ENCODE assay signal across 8 cellular contexts in the genomic region with DNA sequence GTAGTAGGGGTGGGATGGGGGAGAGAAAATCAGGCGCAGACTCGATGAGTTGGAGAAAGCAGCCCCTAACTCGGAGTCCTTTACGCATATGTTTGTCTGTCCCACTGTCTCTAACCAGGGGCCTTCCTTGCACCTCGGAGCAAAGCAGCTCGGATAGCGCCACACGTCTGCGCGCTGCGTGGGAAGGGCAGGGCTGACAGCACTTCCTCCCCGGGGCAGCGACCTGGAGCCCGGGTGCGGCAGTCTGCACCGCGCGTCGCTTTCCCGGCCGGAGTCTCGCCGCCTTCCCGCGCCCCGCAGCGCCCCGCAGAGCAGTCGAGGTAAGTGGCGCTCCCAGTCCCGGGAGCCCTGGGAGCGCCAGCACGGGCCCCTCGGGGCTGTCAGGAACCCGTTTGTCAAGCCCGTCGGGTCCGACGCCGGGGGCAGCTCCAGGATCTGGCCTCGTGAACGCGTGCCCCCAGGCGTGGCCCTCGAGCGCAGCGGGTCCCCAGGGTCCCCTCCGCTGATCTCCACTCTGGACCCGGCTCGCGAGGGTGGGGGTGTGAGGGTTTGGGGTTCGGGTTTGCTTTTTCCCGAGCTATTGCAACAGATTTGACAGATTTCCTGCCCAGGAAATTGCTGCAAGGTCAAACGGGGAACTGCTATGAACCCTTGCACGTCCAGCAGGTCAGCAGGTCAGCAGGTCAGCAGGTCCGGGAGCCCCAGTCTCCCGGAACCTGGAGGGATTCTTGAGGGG. TPM values are rescaled to one million over a fixed set of nuclear protein-coding genes. Genes with fewer than 3 reads are reported as not detected.
A peak's percentile ranks its signal among the peaks of the same experiment; 100 is the strongest.
DNase-seq lines count a peak whose midpoint lies in the region; ATAC-seq, FAIRE-seq and TF ChIP-seq lines count a peak whose summit lies in the region.

No MANE protein-coding gene starts in this region.

- TF ChIP-seq CTCF in liver (IDR thresholded peaks at IDR 0.05; ENCODE audit: low read depth, low read length, missing input control) = no peak
- TF ChIP-seq CTCF in HepG2 (CRISPR knock-in tag; IDR thresholded peaks at IDR 0.05) = no peak
- TF ChIP-seq CTCF in HL-60 (IDR thresholded peaks at IDR 0.05; ENCODE audit: insufficient read depth, low read length) = no peak
- no peak for TF ChIP-seq CTCF in esophagus squamous epithelium (IDR thresholded peaks at IDR 0.05)
- no peak for TF ChIP-seq CTCF in parathyroid adenoma (IDR thresholded peaks at IDR 0.05)

- H3K36me3 ChIP-seq in liver (ENCODE audit: control insufficient read depth in 4 of 4, insufficient read depth in 3 of 4, low read depth in 1 of 4, low read length in 3 of 4) = no peaks in the 10 kb centered on the region
- no peaks in the 10 kb centered on the region for H3K36me3 ChIP-seq in HepG2 (replicated peaks in 1 of 2; ENCODE audit: control insufficient read depth in 1 of 2, insufficient read depth in 2 of 2, low read length in 2 of 2)
- no peaks in the 10 kb centered on the region for H3K36me3 ChIP-seq in esophagus squamous epithelium
- H3K36me3 ChIP-seq in parathyroid adenoma (ENCODE audit: control insufficient read depth, insufficient read depth, low read length) = no peaks in the 10 kb centered on the region
- no peaks in the 10 kb centered on the region for H3K36me3 ChIP-seq in aorta (ENCODE audit: control insufficient read depth in 1 of 2, insufficient read depth in 2 of 2, low read length in 1 of 2)

- TF ChIP-seq POLR2A in HepG2 (IDR thresholded peaks at IDR 0.05; ENCODE audit: insufficient read depth in 1 of 2, low read depth in 2 of 2, low read length in 2 of 2) (no peak), esophagus squamous epithelium (IDR thresholded peaks at IDR 0.05) (peak in 1 of 4 donors; percentile 5)

- no peaks in the 10 kb centered on the region for H4K20me1 ChIP-seq in HepG2 (ENCODE audit: insufficient read depth, low read length)

- no peak for FAIRE-seq in HepG2 (lab: Jason Lieb, UNC)

- H3K4me2 ChIP-seq in HepG2 (ENCODE audit: low read depth, low read length) = no peak overlapping the region
- H3K4me2 ChIP-seq in parathyroid adenoma (ENCODE audit: low read length) = peak overlapping the region; percentile 6

- H3K9ac ChIP-seq in liver (ENCODE audit: low read depth in 1 of 2, low read length in 2 of 2) (peak overlapping the region; percentile 75 to 82), HepG2 (ENCODE audit: insufficient read depth, low read depth, low read length) (no peak overlapping the region), parathyroid adenoma (no peak overlapping the region)

- H3K27ac ChIP-seq in liver (ENCODE audit: low read depth in 1 of 2, low read length in 2 of 2) = peak overlapping the region; percentile 95 to 99
- H3K27ac ChIP-seq in HepG2 (ENCODE audit: extremely low read length, insufficient read depth, low read length) = no peak overlapping the region
- peak overlapping the region; percentile 99 for H3K27ac ChIP-seq in HL-60 (replicated peaks)
- H3K27ac ChIP-seq in esophagus squamous epithelium = peak overlapping the region; percentile 70 to 87 (median 82)
- H3K27ac ChIP-seq in parathyroid adenoma = no peak overlapping the region
- H3K27ac ChIP-seq in aorta (ENCODE audit: low read depth in 1 of 2, low read length in 2 of 2) = no peak overlapping the region

- H2AFZ ChIP-seq in HepG2 (ENCODE audit: low read length) (no peak overlapping the region), parathyroid adenoma (no peak overlapping the region)

- H3K4me3 ChIP-seq in liver (ENCODE audit: low read depth in 1 of 3, low read length in 3 of 3) (peak overlapping the region; percentile 72 to 83 (median 80)), HepG2 (replicated peaks in 1 of 3; ENCODE audit: insufficient read depth in 1 of 3, low read depth in 2 of 3, low read length in 3 of 3) (no peak overlapping the region), HL-60 (replicated peaks; ENCODE audit: insufficient read depth, low read length) (peak overlapping the region; percentile 51), esophagus squamous epithelium (peak overlapping the region; percentile 30 to 65 (median 47)), parathyroid adenoma (ENCODE audit: low read depth, low read length) (no peak overlapping the region), aorta (ENCODE audit: low read length in 2 of 2) (no peak overlapping the region)

- H3K4me1 ChIP-seq in liver (ENCODE audit: control insufficient read depth in 4 of 4, insufficient read depth in 4 of 4, low read length in 3 of 4) (peaks cover 1 to 26% (median 15%) of the 10 kb centered on the region in 4 donors), HepG2 (ENCODE audit: insufficient read depth, low read length) (no peaks in the 10 kb centered on the region), esophagus squamous epithelium (peaks cover 0 to 14% (median 0%) of the 10 kb centered on the region in 3 donors), parathyroid adenoma (no peaks in the 10 kb centered on the region), aorta (ENCODE audit: control insufficient read depth in 1 of 2, insufficient read depth in 2 of 2, low read length in 2 of 2) (no peaks in the 10 kb centered on the region)

- H3K79me2 ChIP-seq in HepG2 (ENCODE audit: insufficient read depth, low read length) = no peaks in the 10 kb centered on the region
- H3K79me2 ChIP-seq in parathyroid adenoma = no peaks in the 10 kb centered on the region

- no TSS peak for BruUV-seq in HepG2 (replicated peaks; lab: Mats Ljungman, UMichigan)

- TF ChIP-seq EP300 in HepG2 (IDR thresholded peaks at IDR 0.05; ENCODE audit: low read depth in 2 of 2, low read length in 2 of 2) (no peak), HepG2 (CRISPR knock-in tag; IDR thresholded peaks at IDR 0.05; ENCODE audit: borderline replicate concordance) (no peak)

- DNase-seq in HepG2 (ENCODE audit: low spot score) (no peak), HL-60 (ENCODE audit: low read depth in 1 of 2, low spot score in 1 of 2) (peak in 1 of 2 experiments; percentile 66), esophagus squamous epithelium (lab: John Stamatoyannopoulos, UW) (no peak), aorta (peak; percentile 60 to 76), hepatic stellate cell (ENCODE audit: low spot score) (no peak)
- peak; percentile 34 to 53 for DNase-seq in activated CD8-positive, alpha-beta memory T cell treated with anti-CD3 and anti-CD28 coated beads for 1 hour (ENCODE audit: extremely low read depth in 1 of 2, low read depth in 1 of 2)

- ATAC-seq in HepG2 (no peak), aorta (ENCODE audit: low FRiP score) (peak; percentile 79)

- intact Hi-C loops in HepG2 (cut with micrococcal nuclease; ENCODE audit: unreplicated experiment) (no loop called here), esophagus squamous epithelium (cut with DNase I) (no loop called here), aorta (cut with DNase I) (no loop called here)

- CTCF ChIA-PET in HepG2 (lab: Yijun Ruan, JAX; ENCODE audit: low intra/inter-chr PET ratio, low total read pairs) = no interaction called here

- WGBS in liver = 3% methylated on average over 57 of the region's 57 CpGs
- WGBS in HepG2 (ENCODE audit: low lambda C conversion rate) = 38% methylated on average over 10 of the region's 57 CpGs
- WGBS in esophagus squamous epithelium, 2 donors = 3 to 10% methylated on average over 8 to 10 of the region's 57 CpGs
- WGBS in aorta, 2 donors = 2% methylated on average over 56 to 57 of the region's 57 CpGs

- H3K27me3 ChIP-seq in liver (ENCODE audit: control insufficient read depth in 4 of 4, insufficient read depth in 4 of 4, low read length in 3 of 4) (no peaks in the 10 kb centered on the region), HepG2 (ENCODE audit: control insufficient read depth in 1 of 2, insufficient read depth in 2 of 2, low read length in 2 of 2) (peaks cover 2 to 20% of the 10 kb centered on the region in 2 experiments; a peak in 4 of 5 replicates), HL-60 (ENCODE audit: insufficient read depth, poor library complexity, severe bottlenecking) (no peaks in the 10 kb centered on the region), esophagus squamous epithelium (peaks cover 0 to 27% (median 0%) of the 10 kb centered on the region in 4 donors), parathyroid adenoma (ENCODE audit: control insufficient read depth, insufficient read depth, low read length) (peaks cover 3% of the 10 kb centered on the region), aorta (ENCODE audit: control insufficient read depth in 1 of 2, insufficient read depth in 2 of 2, low read length in 1 of 2) (no peaks in the 10 kb centered on the region)

- in situ Hi-C loops in HepG2 (cut with HindIII; ENCODE audit: extremely low pct_ligation_motif_present, low pct_unique_long_range_greater_than_20kb) = no loop called here

- peak in 1 of 2 donors; percentile 34 for TF ChIP-seq RAD21 in liver (IDR thresholded peaks at IDR 0.05)
- no peak for TF ChIP-seq RAD21 in HepG2 (CRISPR knock-in tag; IDR thresholded peaks at IDR 0.05)

- H3K9me3 ChIP-seq in liver (ENCODE audit: control insufficient read depth in 4 of 4, low read length in 3 of 4) = no peaks in the 10 kb centered on the region
- no peaks in the 10 kb centered on the region for H3K9me3 ChIP-seq in HepG2 (ENCODE audit: low read length)
- H3K9me3 ChIP-seq in esophagus squamous epithelium = no peaks in the 10 kb centered on the region
- H3K9me3 ChIP-seq in parathyroid adenoma (ENCODE audit: control insufficient read depth, low read length) = no peaks in the 10 kb centered on the region
- peaks cover 3% of the 10 kb centered on the region for H3K9me3 ChIP-seq in aorta (ENCODE audit: control insufficient read depth, low read length)

- POLR2A ChIA-PET in HepG2 (lab: Yijun Ruan, JAX) = no interaction called here

RNA-seq across cellular contexts. Expression of a gene that starts 0.6 kb away (rescaled TPM):
- total RNA-seq in liver = 10 to 100 TPM in 1 of 2 donors, 1 to 10 TPM in 1; 9.3 to 28.4 TPM
- polyA plus RNA-seq in liver = 10 to 100 TPM; 11.2 to 14.3 TPM
- not detected in 2 replicates for total RNA-seq in HepG2 (2016; rRNA removed; fragmentation: Illumina TruSeq; extraction: Trizol)
- total RNA-seq in HepG2 (2016; cell fraction: cytosol; rRNA removed; fragmentation: Illumina TruSeq; extraction: Trizol; ENCODE audit: low read depth) = not detected in 2 replicates
- not detected in 2 replicates for total RNA-seq in HepG2 (2016; cell fraction: insoluble cytoplasmic fraction; rRNA removed; fragmentation: Illumina TruSeq; extraction: Trizol)
- not detected in 2 replicates for total RNA-seq in HepG2 (2016; cell fraction: membrane; rRNA removed; fragmentation: Illumina TruSeq; extraction: Trizol)
- total RNA-seq in HepG2 (2016; cell fraction: nucleus; rRNA removed; fragmentation: Illumina TruSeq; extraction: Trizol) = not detected in 2 replicates
- polyA plus RNA-seq in HepG2 (2011; rRNA removed) = 0.08 TPM in 1 of 2 replicates, not detected in the other
- polyA plus RNA-seq in HepG2 (2011; cell fraction: cytosol; rRNA removed) = not detected in 2 replicates
- not detected in 2 replicates for polyA plus RNA-seq in HepG2 (2011; cell fraction: nucleus; rRNA removed)
- polyA plus RNA-seq in HepG2 (2012) = not detected in 2 replicates
- polyA plus RNA-seq in HepG2 (2016; cell fraction: cytosol; fragmentation: Illumina TruSeq; extraction: Trizol; ENCODE audit: low read depth) = not detected in 2 replicates
- polyA plus RNA-seq in HepG2 (2016; cell fraction: insoluble cytoplasmic fraction; fragmentation: Illumina TruSeq; extraction: Trizol; ENCODE audit: low read depth) = not detected in 2 replicates
- polyA plus RNA-seq in HepG2 (2016; cell fraction: membrane; fragmentation: Illumina TruSeq; extraction: Trizol; ENCODE audit: low read depth) = not detected in 2 replicates
- polyA plus RNA-seq in HepG2 (2016; cell fraction: nucleus; fragmentation: Illumina TruSeq; extraction: Trizol; ENCODE audit: insufficient read depth, low read depth) = not detected in 2 replicates
- polyA minus RNA-seq in HepG2 (2011; rRNA and poly(A)+ RNA removed; ENCODE audit: low replicate concordance) = 0.05 TPM in 1 of 2 replicates, not detected in the other
- not detected in 2 replicates for polyA minus RNA-seq in HepG2 (2011; cell fraction: cytosol; rRNA and poly(A)+ RNA removed)
- polyA minus RNA-seq in HepG2 (2011; cell fraction: nucleus; rRNA and poly(A)+ RNA removed) = not detected in 2 replicates
- total RNA-seq in esophagus squamous epithelium = 1 to 10 TPM in 3 of 4 donors, under 1 TPM in 1; 0.45 to 5.5 (median 1.7) TPM
- total RNA-seq in aorta = 10 to 100 TPM; 11.0 to 18.5 TPM
- 1 to 10 TPM in 1 of 2 donors, under 1 TPM in 1; 0.82 to 4.4 TPM for polyA plus RNA-seq in aorta

Comparison
In these comparisons a context has a peak if more than half of its experiments do, and no peak if none do; other contexts are left out.
1. H3K27ac ChIP-seq: peak in liver (2 of 2), HL-60 (single experiment) and esophagus squamous epithelium (4 of 4); none in HepG2 (single experiment), parathyroid adenoma (single experiment) and aorta (0 of 2).
2. H3K4me3 ChIP-seq: peak in liver (3 of 3), HL-60 (single experiment) and esophagus squamous epithelium (4 of 4); none in HepG2 (0 of 3), parathyroid adenoma (single experiment) and aorta (0 of 2).
3. H3K9ac ChIP-seq: peak in liver (2 of 2); none in HepG2 (single experiment) and parathyroid adenoma (single experiment).
4. DNase-seq: peak in activated CD8-positive, alpha-beta memory T cell treated with anti-CD3 and anti-CD28 coated beads for 1 hour (2 of 2) and aorta (2 of 2); none in HepG2 (single experiment), esophagus squamous epithelium (single experiment) and hepatic stellate cell (single experiment).